Comparison of ENCODE assay signal across 26 cellular contexts in the genomic region with DNA sequence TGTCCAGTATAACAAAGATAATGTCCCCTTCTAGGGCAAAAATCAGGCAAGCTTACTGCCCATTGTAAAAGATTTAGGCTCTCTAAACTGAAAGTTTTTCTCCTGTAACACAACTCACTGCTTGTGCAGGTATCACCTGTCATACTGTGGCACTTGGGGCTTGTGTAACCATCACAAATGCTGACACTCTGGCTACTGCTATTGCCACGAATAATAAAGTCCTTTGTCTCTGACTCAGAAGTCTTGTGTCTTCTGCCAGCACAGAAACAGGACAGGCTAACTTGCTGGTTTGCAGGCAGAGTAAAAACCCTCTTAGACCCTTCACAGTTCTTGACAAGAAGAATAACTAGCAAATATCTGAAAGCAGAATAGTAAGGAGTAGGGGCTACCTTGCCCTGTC.
DNase-seq lines count a peak whose midpoint lies in the region; ATAC-seq and TF ChIP-seq lines count a peak whose summit lies in the region.
"Had no signal": no experiment of that assay in that cellular context is flagged by ENCODE, and none has a peak within 500 bp of the region (broad histone marks: within the 10 kb centered on the region; RNA-seq: fewer than 3 reads in every experiment).

No MANE protein-coding gene starts in this region.

- H3K9me3 Mint-ChIP-seq in activated CD8-positive, alpha-beta memory T cell treated with anti-CD3 and anti-CD28 coated beads, Interleukin-2, amount 10 ng/mL, durations not matched to agents 7 days and 5 days (ENCODE audit: low read depth) = no peaks in the 10 kb centered on the region
- H3K9me3 Mint-ChIP-seq: CD8-positive, alpha-beta T cell had no signal

- H3K36me3 ChIP-seq in prostate gland (no peaks in the 10 kb centered on the region), uterus (no peaks in the 10 kb centered on the region), sigmoid colon (no peaks in the 10 kb centered on the region)
- H3K36me3 ChIP-seq: HAP-1 had no signal

- 73% methylated on average over 1 of the region's 1 CpG for WGBS in prostate gland
- WGBS in sigmoid colon, 2 donors = 56 to 78% methylated on average over 1 of the region's 1 CpG

- TF ChIP-seq POLR2A in prostate gland (IDR thresholded peaks at IDR 0.05) (no peak), uterus (IDR thresholded peaks at IDR 0.05) (no peak), sigmoid colon (IDR thresholded peaks at IDR 0.05) (no peak)

- H3K36me3 Mint-ChIP-seq in activated CD8-positive, alpha-beta memory T cell treated with anti-CD3 and anti-CD28 coated beads, Interleukin-2, amount 10 ng/mL, durations not matched to agents 7 days and 5 days = no peaks in the 10 kb centered on the region

- CTCF ChIA-PET in activated CD8-positive, alpha-beta memory T cell treated with anti-CD3 and anti-CD28 coated beads, Interleukin-2, amount 10 ng/mL, durations not matched to agents 7 days and 5 days (lab: Charles Lee) = no interaction called here

- H3K4me3 ChIP-seq in coronary artery = no peak overlapping the region
- no peak overlapping the region for H3K4me3 ChIP-seq in prostate gland
- H3K4me3 ChIP-seq in uterus = no peak overlapping the region
- no peak overlapping the region for H3K4me3 ChIP-seq in sigmoid colon
- H3K4me3 ChIP-seq: GM23338, HAP-1 had no signal

- no peak for TF ChIP-seq EP300 in sigmoid colon (IDR thresholded peaks at IDR 0.05)

- no peak for ATAC-seq in activated CD8-positive, alpha-beta memory T cell treated with anti-CD3 and anti-CD28 coated beads, Interleukin-2, amount 10 ng/mL, durations not matched to agents 7 days and 5 days
- ATAC-seq: CD8-positive, alpha-beta T cell; GM23338; Panc1 had no signal

- H3K27ac ChIP-seq in coronary artery = no peak overlapping the region
- H3K27ac ChIP-seq in prostate gland = no peak overlapping the region
- H3K27ac ChIP-seq in uterus = peak overlapping the region in 1 of 2 donors; percentile 74
- no peak overlapping the region for H3K27ac ChIP-seq in sigmoid colon

- intact Hi-C loops in prostate gland (cut with DNase I) = loop anchor here (10.0 kb wide), 1 partner anchor 347 kb away; no protein-coding TSS in a partner anchor
- intact Hi-C loops in uterus (cut with DNase I; ENCODE audit: low total_unique reads) = loop anchor here (10.0 kb wide), 1 partner anchor 887 kb away; no protein-coding TSS in a partner anchor
- intact Hi-C loops in sigmoid colon (cut with DNase I) = loop anchor here (5.0 to 10.0 kb wide), 2 partner anchors 125 to 447 kb away; no protein-coding TSS in a partner anchor

- TF ChIP-seq CTCF in coronary artery (IDR thresholded peaks at IDR 0.05) (no peak), prostate gland (IDR thresholded peaks at IDR 0.05) (no peak), uterus (IDR thresholded peaks at IDR 0.05) (no peak), sigmoid colon (IDR thresholded peaks at IDR 0.05) (no peak)

- H3K4me1 Mint-ChIP-seq in activated CD8-positive, alpha-beta memory T cell treated with anti-CD3 and anti-CD28 coated beads, Interleukin-2, amount 10 ng/mL, durations not matched to agents 7 days and 5 days = peaks cover 8% of the 10 kb centered on the region

- H3K27me3 Mint-ChIP-seq in activated CD8-positive, alpha-beta memory T cell treated with anti-CD3 and anti-CD28 coated beads, Interleukin-2, amount 10 ng/mL, durations not matched to agents 7 days and 5 days = peaks cover 34% of the 10 kb centered on the region

- H3K4me1 ChIP-seq in prostate gland (replicated peaks) = peaks cover 4% of the 10 kb centered on the region
- H3K4me1 ChIP-seq in uterus = peaks cover 0 to 5% of the 10 kb centered on the region in 2 donors
- H3K4me1 ChIP-seq in sigmoid colon = peaks cover 0 to 57% (median 38%) of the 10 kb centered on the region in 4 donors

- no peak overlapping the region for H3K27ac Mint-ChIP-seq in activated CD8-positive, alpha-beta memory T cell treated with anti-CD3 and anti-CD28 coated beads, Interleukin-2, amount 10 ng/mL, durations not matched to agents 7 days and 5 days
- H3K27ac Mint-ChIP-seq: CD8-positive, alpha-beta T cell; GM23338 had no signal

- no peak overlapping the region for H3K4me3 Mint-ChIP-seq in activated CD8-positive, alpha-beta memory T cell treated with anti-CD3 and anti-CD28 coated beads, Interleukin-2, amount 10 ng/mL, durations not matched to agents 7 days and 5 days
- H3K4me3 Mint-ChIP-seq: CD8-positive, alpha-beta T cell; GM23338 had no signal

- peak; percentile 25 for DNase-seq in activated CD8-positive, alpha-beta memory T cell treated with anti-CD3 and anti-CD28 coated beads, Interleukin-2, amount 10 ng/mL, durations not matched to agents 7 days and 5 days
- DNase-seq in coronary artery (ENCODE audit: low spot score) = peak; percentile 16
- DNase-seq in medulla oblongata (ENCODE audit: extremely low spot score) = peak; percentile 51
- peak; percentile 0 for DNase-seq in prostate gland (ENCODE audit: low spot score)
- no peak for DNase-seq in NCI-H2171 treated with DMSO at 0.1 percent for 48 hours (lab: John Stamatoyannopoulos, UW)
- DNase-seq in HCEC 1CT = no peak
- DNase-seq in uterus = no peak
- DNase-seq in sigmoid colon = no peak
- DNase-seq: ACHN; C1 segment of cervical spinal cord; Calu3; DMS153; KBM-7; MM.1S; NCI-H1048; NCI-H1417 treated with DMSO at 0.1 percent for 48 hours; NCI-H187; NCI-H2107; NCI-H2227 treated with DMSO at 0.1 percent for 48 hours; NCI-H510A treated with DMSO at 0.1 percent for 48 hours; NCI-H748 treated with DMSO at 0.1 percent for 48 hours; NK-92 treated with Interleukin-12 subunit alpha and Interleukin-12 subunit beta, amount 100 ng/mL, for 24 hours had no signal

- H3K9me3 ChIP-seq in prostate gland = no peaks in the 10 kb centered on the region
- H3K9me3 ChIP-seq in uterus = no peaks in the 10 kb centered on the region
- no peaks in the 10 kb centered on the region for H3K9me3 ChIP-seq in sigmoid colon
- H3K9me3 ChIP-seq: HAP-1 had no signal

- H3K27me3 ChIP-seq in prostate gland (replicated peaks; ENCODE audit: insufficient read depth) (no peaks in the 10 kb centered on the region), uterus (no peaks in the 10 kb centered on the region), sigmoid colon (no peaks in the 10 kb centered on the region)

Comparison
In these comparisons a context has a peak if more than half of its experiments do, and no peak if none do; other contexts are left out.
1. DNase-seq: peak in activated CD8-positive, alpha-beta memory T cell treated with anti-CD3 and anti-CD28 coated beads, Interleukin-2, amount 10 ng/mL, durations not matched to agents 7 days and 5 days (single experiment), coronary artery (single experiment), medulla oblongata (single experiment) and prostate gland (single experiment); none in NCI-H2171 treated with DMSO at 0.1 percent for 48 hours (single experiment), HCEC 1CT (single experiment), uterus (0 of 2) and sigmoid colon (single experiment).